9 cellular contexts compared by ENCODE assay signal in the genomic region with DNA sequence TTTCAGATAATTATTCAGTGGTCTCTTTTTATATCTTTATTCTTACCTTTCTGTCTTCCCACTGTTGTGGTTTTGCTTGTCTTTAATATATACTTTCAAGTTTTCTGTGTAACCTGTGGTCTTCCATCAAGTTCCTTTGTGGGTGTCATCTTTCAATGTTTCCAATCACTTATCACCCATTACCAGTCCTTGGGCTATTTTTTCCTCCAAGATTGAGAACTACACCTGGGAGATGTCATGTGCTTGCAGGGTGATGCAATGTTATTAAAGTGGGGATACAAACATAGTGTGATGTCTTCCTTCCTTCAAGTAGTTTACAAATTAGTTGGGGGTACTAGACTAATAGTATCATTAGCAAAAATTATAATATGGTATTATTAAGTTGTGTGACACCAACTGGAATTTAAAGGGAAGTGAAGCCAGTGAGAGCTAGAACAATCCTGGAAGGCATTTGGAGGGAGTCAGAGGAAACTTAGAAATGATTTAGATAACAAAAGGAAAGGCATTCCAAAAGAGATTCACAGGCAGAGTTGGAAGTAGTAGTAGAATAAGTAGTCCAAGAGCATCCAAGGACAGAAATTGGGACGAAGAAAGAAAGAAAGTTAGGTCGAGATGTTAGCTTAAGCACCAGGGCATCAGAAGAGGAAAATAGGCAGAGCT. TPM values are rescaled to one million over a fixed set of nuclear protein-coding genes. Genes with fewer than 3 reads are reported as not detected.
A peak's percentile ranks its signal among the peaks of the same experiment; 100 is the strongest.
DNase-seq lines count a peak whose midpoint lies in the region; ATAC-seq and TF ChIP-seq lines count a peak whose summit lies in the region.
"Had no signal": no experiment of that assay in that cellular context is flagged by ENCODE, and none has a peak within 500 bp of the region (broad histone marks: within the 10 kb centered on the region; RNA-seq: fewer than 3 reads in every experiment).

No MANE protein-coding gene starts in this region.

- H2AFZ ChIP-seq in SK-N-SH (ENCODE audit: low read depth) (no peak overlapping the region), Loucy (ENCODE audit: low read length) (no peak overlapping the region)

- H3K36me3 ChIP-seq in SK-N-SH (replicated peaks in 1 of 2; ENCODE audit: control insufficient read depth in 1 of 2, insufficient read depth in 2 of 2, low read length in 1 of 2) (peaks cover 0 to 12% of the 10 kb centered on the region in 2 experiments), Loucy (ENCODE audit: insufficient read depth, low read length) (no peaks in the 10 kb centered on the region), endocrine pancreas (ENCODE audit: control insufficient read depth, insufficient read depth, low read length) (no peaks in the 10 kb centered on the region)

- no peak for DNase-seq in SK-N-SH
- peak; percentile 11 for DNase-seq in pons (ENCODE audit: low spot score)
- no peak for DNase-seq in hypothalamus (lab: John Stamatoyannopoulos, UW)
- DNase-seq in HuH-7 (ENCODE audit: low spot score): no peak
- DNase-seq: SHP77 treated with DMSO at 0.1 percent for 48 hours had no signal

- no peaks in the 10 kb centered on the region for H3K9me3 ChIP-seq in SK-N-SH
- no peaks in the 10 kb centered on the region; the same call in 1 of the 2 replicates for H3K9me3 ChIP-seq in Loucy (ENCODE audit: insufficient read depth, low read depth, low read length)
- no peaks in the 10 kb centered on the region for H3K9me3 ChIP-seq in endocrine pancreas (ENCODE audit: control insufficient read depth, low read length)

- CTCF ChIA-PET in SK-N-SH (lab: Yijun Ruan, JAX): no interaction called here

- POLR2A ChIA-PET in SK-N-SH (lab: Yijun Ruan, JAX): no interaction called here

- peaks cover 14 to 27% of the 10 kb centered on the region in 2 experiments; a peak in 3 of 4 replicates for H3K4me1 ChIP-seq in SK-N-SH (ENCODE audit: control insufficient read depth in 1 of 2, insufficient read depth in 2 of 2, low read depth in 1 of 2, low read length in 1 of 2)
- H3K4me1 ChIP-seq in Loucy (ENCODE audit: insufficient read depth, low read length, poor library complexity, severe bottlenecking): peaks cover 59% of the 10 kb centered on the region
- peaks cover 50% of the 10 kb centered on the region for H3K4me1 ChIP-seq in endocrine pancreas (ENCODE audit: control insufficient read depth, insufficient read depth, low read length)

- TF ChIP-seq RAD21 in SK-N-SH (IDR thresholded peaks at IDR 0.05; ENCODE audit: low read length): no peak

- 80% methylated on average over 2 of the region's 2 CpGs for WGBS in SK-N-SH (ENCODE audit: low lambda C conversion rate)

- no peak for ATAC-seq in SK-N-SH treated with all-trans-retinoic acid at 6 μM for 48 hours
- ATAC-seq in HG03565 (IDR thresholded peaks at IDR 0.05; ENCODE audit: unreplicated experiment): no peak

- H3K9ac ChIP-seq in SK-N-SH (peak overlapping the region; percentile 87; the same call in 1 of the 2 replicates), Loucy (ENCODE audit: low read depth, low read length, poor library complexity, severe bottlenecking) (peak overlapping the region; percentile 89), endocrine pancreas (ENCODE audit: control insufficient read depth, insufficient read depth, low read length) (no peak overlapping the region)

- peak overlapping the region in 1 of 2 experiments; percentile 97; a peak in 2 of 4 replicates for H3K27ac ChIP-seq in SK-N-SH (ENCODE audit: low read depth in 2 of 2, low read length in 1 of 2)

- no peak for TF ChIP-seq EP300 in SK-N-SH (IDR thresholded peaks at IDR 0.05; ENCODE audit: borderline replicate concordance in 1 of 2, low read depth in 1 of 2, low read length in 1 of 2)

- H4K20me1 ChIP-seq in SK-N-SH (ENCODE audit: insufficient read depth) (peaks cover 46% of the 10 kb centered on the region), Loucy (ENCODE audit: insufficient read depth, low read length, poor library complexity, severe bottlenecking) (peaks cover 49% of the 10 kb centered on the region)

- TF ChIP-seq CTCF in SK-N-SH (IDR thresholded peaks at IDR 0.05) (no peak), Loucy (conservative IDR thresholded peaks at IDR 0.05; ENCODE audit: low read length) (no peak)

- H3K9me2 ChIP-seq in SK-N-SH: no peaks in the 10 kb centered on the region
- H3K9me2 ChIP-seq in Loucy (replicated peaks; ENCODE audit: low read depth, low read length): no peaks in the 10 kb centered on the region

- H3K27me3 ChIP-seq in SK-N-SH (ENCODE audit: insufficient read depth): no peaks in the 10 kb centered on the region
- H3K27me3 ChIP-seq in Loucy (ENCODE audit: insufficient read depth, low read length, poor library complexity, severe bottlenecking): no peaks in the 10 kb centered on the region
- H3K27me3 ChIP-seq in endocrine pancreas (ENCODE audit: control insufficient read depth, insufficient read depth, low read length): no peaks in the 10 kb centered on the region

- H3K79me2 ChIP-seq in SK-N-SH (ENCODE audit: insufficient read depth) (peaks cover 81% of the 10 kb centered on the region), Loucy (ENCODE audit: insufficient read depth, low read length) (peaks cover 72% of the 10 kb centered on the region)

- H3K4me2 ChIP-seq in SK-N-SH: peak overlapping the region; percentile 78
- H3K4me2 ChIP-seq in Loucy (ENCODE audit: low read depth, low read length, poor library complexity, severe bottlenecking): peak overlapping the region; percentile 92

- peak overlapping the region; percentile 73 to 88; a peak in 3 of 4 replicates for H3K4me3 ChIP-seq in SK-N-SH (ENCODE audit: low read depth in 2 of 2, low read length in 1 of 2)
- peak overlapping the region; percentile 89 for H3K4me3 ChIP-seq in Loucy (ENCODE audit: low read length, poor library complexity, severe bottlenecking)
- peak overlapping the region; percentile 100 for H3K4me3 ChIP-seq in endocrine pancreas (ENCODE audit: control insufficient read depth, insufficient read depth, low read length)

- H3F3A ChIP-seq in SK-N-SH (replicated peaks; ENCODE audit: insufficient read depth) (peaks cover 37% of the 10 kb centered on the region), Loucy (ENCODE audit: low read depth) (no peaks in the 10 kb centered on the region)

TF ChIP-seq in SK-N-SH, 30 proteins besides CTCF, POLR2A, EP300 and RAD21:
- TF ChIP-seq MAX (IDR thresholded peaks at IDR 0.05; ENCODE audit: low read depth): peak; percentile 12; the same call in 1 of the 2 replicates
- TF ChIP-seq TEAD4 (IDR thresholded peaks at IDR 0.05; ENCODE audit: borderline replicate concordance, insufficient read depth): no peak

TF ChIP-seq in SK-N-SH treated with all-trans-retinoic acid at 6 μM for 48 hours, 23 proteins besides CTCF, POLR2A, EP300 and RAD21:
- TF ChIP-seq ZNF565 (CRISPR knock-in tag; conservative IDR thresholded peaks at IDR 0.05; ENCODE audit: low read depth): no peak
TF ChIP-seq in SK-N-SH treated with all-trans-retinoic acid at 6 μM for 48 hours: peak in this region for 0.

RNA-seq across cellular contexts. Expression of gene FNDC3A, which starts 3.4 kb away (rescaled TPM):
- 27.7 and 37.7 TPM in 2 replicates for polyA plus RNA-seq in SK-N-SH (2012; rRNA removed)
- polyA plus RNA-seq in SK-N-SH (2012; cell fraction: cytosol; rRNA removed): 33.6 and 36.5 TPM in 2 replicates
- 21.3 and 56.2 TPM in 2 replicates for polyA plus RNA-seq in SK-N-SH (2012; cell fraction: nucleus; rRNA removed)
